Comparison of ENCODE assay signal across 9 cellular contexts in genomic region chr1:192904438-192904895, GRCh38.
DNase-seq lines count a peak whose midpoint lies in the region; ATAC-seq and TF ChIP-seq lines count a peak whose summit lies in the region.
"Had no signal": no experiment of that assay in that cellular context is flagged by ENCODE, and none has a peak within 500 bp of the region (broad histone marks: within the 10 kb centered on the region; RNA-seq: fewer than 3 reads in every experiment).

No MANE protein-coding gene starts in this region.

- H3K9me3 ChIP-seq in BLaER1 treated with 17β-estradiol and CSF1 and Interleukin-3, amounts not matched to agents 10 nM and 100 nM (replicated peaks in 1 of 11) = 0 out of 22 replicates have a peak, but pooled peaks cover 0 to under 1% (median 0%) of the 10 kb centered on the region in 11 experiments
- H3K9me3 ChIP-seq in duodenal mucosa (ENCODE audit: control insufficient read depth in 1 of 2, low read length in 2 of 2) (no peaks in the 10 kb centered on the region), MM.1S (replicated peaks; ENCODE audit: insufficient read depth, low read length) (no peaks in the 10 kb centered on the region)

- no peaks in the 10 kb centered on the region for H3K79me2 ChIP-seq in MM.1S (ENCODE audit: low read length)

- peak overlapping the region; percentile 34 to 74 (median 61); a peak in 20 of 22 replicates for H3K27ac ChIP-seq in BLaER1 treated with 17β-estradiol and CSF1 and Interleukin-3, amounts not matched to agents 10 nM and 100 nM
- H3K27ac ChIP-seq in duodenal mucosa (ENCODE audit: low read depth, low read length) (peak overlapping the region; percentile 20), MM.1S (ENCODE audit: low read length) (no peak overlapping the region)

- no peaks in the 10 kb centered on the region for H4K20me1 ChIP-seq in BLaER1 treated with 17β-estradiol and CSF1 and Interleukin-3, amounts not matched to agents 10 nM and 100 nM
- no peaks in the 10 kb centered on the region for H4K20me1 ChIP-seq in MM.1S (ENCODE audit: insufficient read depth, low read length)

- no peak for TF ChIP-seq CTCF in MM.1S (IDR thresholded peaks at IDR 0.05; ENCODE audit: low read length)

- H3K9ac ChIP-seq in BLaER1 treated with 17β-estradiol and CSF1 and Interleukin-3, amounts not matched to agents 10 nM and 100 nM = peak overlapping the region; percentile 13 to 63 (median 46); a peak in 18 of 22 replicates
- no peak overlapping the region for H3K9ac ChIP-seq in duodenal mucosa (ENCODE audit: low read depth in 1 of 2, low read length in 2 of 2)
- no peak overlapping the region for H3K9ac ChIP-seq in MM.1S (ENCODE audit: low read length)

- H3K36me3 ChIP-seq in BLaER1 treated with 17β-estradiol and CSF1 and Interleukin-3, amounts not matched to agents 10 nM and 100 nM = no peaks in the 10 kb centered on the region
- H3K36me3 ChIP-seq in duodenal mucosa (ENCODE audit: control insufficient read depth in 1 of 2, insufficient read depth in 2 of 2, low read length in 2 of 2) (no peaks in the 10 kb centered on the region), MM.1S (replicated peaks; ENCODE audit: insufficient read depth, low read length) (no peaks in the 10 kb centered on the region)

- H3K4me1 ChIP-seq in BLaER1 treated with 17β-estradiol and CSF1 and Interleukin-3, amounts not matched to agents 10 nM and 100 nM = peaks cover 22 to 42% (median 34%) of the 10 kb centered on the region in 10 experiments
- peaks cover 0 to 5% of the 10 kb centered on the region in 2 donors for H3K4me1 ChIP-seq in duodenal mucosa (ENCODE audit: control insufficient read depth in 1 of 2, insufficient read depth in 2 of 2, low read length in 2 of 2)
- H3K4me1 ChIP-seq in MM.1S (ENCODE audit: low read length) = peaks cover 10% of the 10 kb centered on the region; the same call in 1 of the 2 replicates

- peak overlapping the region; percentile 60 to 84 (median 68) for H3K4me2 ChIP-seq in BLaER1 treated with 17β-estradiol and CSF1 and Interleukin-3, amounts not matched to agents 10 nM and 100 nM
- H3K4me2 ChIP-seq in MM.1S (ENCODE audit: low read depth, low read length) = no peak overlapping the region

- ATAC-seq in naive B cell (ENCODE audit: low read depth in 2 of 2) (peak; percentile 38 to 43), HG03159 (IDR thresholded peaks at IDR 0.05; ENCODE audit: unreplicated experiment) (no peak)
- ATAC-seq: left lobe of liver had no signal

- H3K4me1 Mint-ChIP-seq in naive B cell = peaks cover 0 to 5% (median 0%) of the 10 kb centered on the region in 3 donors

- H3K27ac Mint-ChIP-seq in naive B cell = no peak overlapping the region

- peaks cover 0 to 2% (median 0%) of the 10 kb centered on the region in 7 donors for H3K9me3 Mint-ChIP-seq in naive B cell

- no peak overlapping the region for H3K4me3 Mint-ChIP-seq in naive B cell

- H3K9me2 ChIP-seq in MM.1S (replicated peaks; ENCODE audit: insufficient read depth, low read length) = no peaks in the 10 kb centered on the region

- peak; percentile 29 for DNase-seq in HS-27A (ENCODE audit: low read depth)
- no peak for DNase-seq in naive B cell
- no peak for DNase-seq in MM.1S
- no peak for DNase-seq in GM19240 (ENCODE audit: insufficient read length, low spot score)
- no peak for DNase-seq in GM19238 (ENCODE audit: insufficient read length, low spot score)

- H3F3A ChIP-seq in MM.1S (ENCODE audit: insufficient read depth, low read length) = no peaks in the 10 kb centered on the region

- no peak overlapping the region for H2AFZ ChIP-seq in MM.1S (ENCODE audit: low read length)

- peak overlapping the region in 9 of 10 experiments; percentile 5 to 39 (median 23); a peak in 10 of 20 replicates for H3K4me3 ChIP-seq in BLaER1 treated with 17β-estradiol and CSF1 and Interleukin-3, amounts not matched to agents 10 nM and 100 nM
- H3K4me3 ChIP-seq in duodenal mucosa (ENCODE audit: low read depth in 1 of 2, low read length in 2 of 2) (no peak overlapping the region), MM.1S (ENCODE audit: low read length) (no peak overlapping the region)

- no peaks in the 10 kb centered on the region for H3K36me3 Mint-ChIP-seq in naive B cell

- no peaks in the 10 kb centered on the region for H3K27me3 ChIP-seq in BLaER1 treated with 17β-estradiol and CSF1 and Interleukin-3, amounts not matched to agents 10 nM and 100 nM
- H3K27me3 ChIP-seq in duodenal mucosa (ENCODE audit: control insufficient read depth in 1 of 2, insufficient read depth in 2 of 2, low read length in 2 of 2) = no peaks in the 10 kb centered on the region
- no peaks in the 10 kb centered on the region for H3K27me3 ChIP-seq in MM.1S (replicated peaks; ENCODE audit: insufficient read depth, low read length)

- H3K27me3 Mint-ChIP-seq in naive B cell = no peaks in the 10 kb centered on the region

Comparison
In these comparisons a context has a peak if more than half of its experiments do, and no peak if none do; other contexts are left out.
1. H3K4me3 ChIP-seq: peak in BLaER1 treated with 17β-estradiol and CSF1 and Interleukin-3, amounts not matched to agents 10 nM and 100 nM (9 of 10); none in duodenal mucosa (0 of 2) and MM.1S (single experiment).
2. H3K9ac ChIP-seq: peak in BLaER1 treated with 17β-estradiol and CSF1 and Interleukin-3, amounts not matched to agents 10 nM and 100 nM (11 of 11); none in duodenal mucosa (0 of 2) and MM.1S (single experiment).